Comparison of ENCODE assay signal across 23 cellular contexts in genomic region chr1:95004013-95004412, GRCh38.
"Had no signal": no experiment of that assay in that cellular context is flagged by ENCODE, and none has a peak within 500 bp of the region (broad histone marks: within the 10 kb centered on the region; RNA-seq: fewer than 3 reads in every experiment).

No MANE protein-coding gene starts in this region.

- ATAC-seq: stimulated activated naive CD8-positive, alpha-beta T cell treated with anti-CD3 and anti-CD28 coated beads, Interleukin-15, Interleukin-2, amounts not matched to agents 100 U/mL and 50 U/mL, for 24 hours had no signal

- H3K4me3 Mint-ChIP-seq: activated naive CD8-positive, alpha-beta T cell; activated T-cell treated with anti-CD3 and anti-CD28 coated beads, Interleukin-2, amount 50 U/mL, for 24 hours; nephron had no signal

- H3K27ac ChIP-seq: ascending aorta, brain microvascular endothelial cell, left ventricle myocardium inferior, neutrophil, right atrium auricular region, upper lobe of right lung had no signal

- H3K4me1 ChIP-seq: prostate gland had no signal

- H3K27me3 Mint-ChIP-seq: activated naive CD8-positive, alpha-beta T cell; activated T-cell treated with anti-CD3 and anti-CD28 coated beads, Interleukin-2, amount 50 U/mL, for 24 hours had no signal

- H3K9me3 ChIP-seq: adrenal gland, ascending aorta, left ventricle myocardium inferior, neutrophil, ovary, prostate gland, right atrium auricular region, upper lobe of right lung had no signal

- H3K36me3 ChIP-seq: adrenal gland, ascending aorta, brain microvascular endothelial cell, left ventricle myocardium inferior, neutrophil, ovary, prostate gland, right atrium auricular region, upper lobe of right lung had no signal

- H3K27me3 ChIP-seq: adrenal gland, ascending aorta, brain microvascular endothelial cell, neutrophil, ovary, right atrium auricular region, upper lobe of right lung had no signal

- H3K9me3 Mint-ChIP-seq: activated T-cell treated with anti-CD3 and anti-CD28 coated beads, Interleukin-2, amount 50 U/mL, for 24 hours; activated T-helper 2 cell treated with anti-CD3 and anti-CD28 coated beads, Interferon-gamma antibody, Interleukin-2, Interleukin-4, amounts not matched to agents 10 μg/mL and 5 μg/mL and 100 μg/mL, durations not matched to agents 14 hours and 24 hours and 36 hours; nephron had no signal

- DNase-seq: activated naive CD4-positive, alpha-beta T cell; activated T-cell treated with anti-CD3 and anti-CD28 coated beads, Interleukin-2, amount 50 U/mL, for 24 hours; brain microvascular endothelial cell; caudate nucleus; dermis blood vessel endothelial cell; effector CD8-positive, alpha-beta T cell; erythroblast; foreskin melanocyte; left ventricle myocardium inferior; midbrain; stimulated activated CD4-positive, alpha-beta T cell treated with anti-CD3 and anti-CD28 coated beads, Interleukin-4, amount 100 ng/mL, for 24 hours; stimulated activated naive CD8-positive, alpha-beta T cell treated with anti-CD3 and anti-CD28 coated beads, Interleukin-15, Interleukin-2, amounts not matched to agents 100 U/mL and 50 U/mL, for 24 hours; upper lobe of right lung had no signal

- FAIRE-seq: TTC549 had no signal

- H3K27ac Mint-ChIP-seq: activated naive CD8-positive, alpha-beta T cell; activated T-cell treated with anti-CD3 and anti-CD28 coated beads, Interleukin-2, amount 50 U/mL, for 24 hours; activated T-helper 2 cell treated with anti-CD3 and anti-CD28 coated beads, Interferon-gamma antibody, Interleukin-2, Interleukin-4, amounts not matched to agents 10 μg/mL and 5 μg/mL and 100 μg/mL, durations not matched to agents 14 hours and 24 hours and 36 hours had no signal

- H3K4me3 ChIP-seq: adrenal gland, ascending aorta, left ventricle myocardium inferior, ovary, prostate gland, right atrium auricular region, upper lobe of right lung had no signal
